ENCODE assay signal across 9 cellular contexts in genomic region chr6:49606696-49607390, GRCh38. TPM values are rescaled to one million over a fixed set of nuclear protein-coding genes. Genes with fewer than 3 reads are reported as not detected.
DNase-seq lines count a peak whose midpoint lies in the region; ATAC-seq and TF ChIP-seq lines count a peak whose summit lies in the region.
"Had no signal": no experiment of that assay in that cellular context is flagged by ENCODE, and none has a peak within 500 bp of the region (broad histone marks: within the 10 kb centered on the region; RNA-seq: fewer than 3 reads in every experiment).

No MANE protein-coding gene starts in this region.

- H3K4me3 Mint-ChIP-seq in nephron: no peak overlapping the region
- H3K4me3 Mint-ChIP-seq: activated T-cell treated with anti-CD3 and anti-CD28 coated beads, Interleukin-2, amount 50 U/mL, for 4 hours had no signal

- H3K9me3 Mint-ChIP-seq in nephron: peaks cover 2% of the 10 kb centered on the region
- H3K9me3 Mint-ChIP-seq: activated T-cell treated with anti-CD3 and anti-CD28 coated beads, Interleukin-2, amount 50 U/mL, for 4 hours had no signal

- ATAC-seq in GM18861 (IDR thresholded peaks at IDR 0.05; ENCODE audit: unreplicated experiment): peak; percentile 99
- peak; percentile 88 for ATAC-seq in HG02973 (IDR thresholded peaks at IDR 0.05; ENCODE audit: unreplicated experiment)
- ATAC-seq in esophagus mucosa: peak; percentile 86

- no peaks in the 10 kb centered on the region for H3K36me3 Mint-ChIP-seq in nephron (ENCODE audit: low read depth)

- no peaks in the 10 kb centered on the region for H3K4me1 Mint-ChIP-seq in nephron

- H3K27me3 Mint-ChIP-seq in nephron (ENCODE audit: low read depth): peaks cover 4% of the 10 kb centered on the region

- TF ChIP-seq CTCF in nephron (IDR thresholded peaks at IDR 0.05; ENCODE audit: unreplicated experiment in 3 of 3): peak; percentile 83 to 90 (median 86)

- DNase-seq in COLO829 (ENCODE audit: low spot score): peak; percentile 89
- peak; percentile 72 to 95 (median 86) for DNase-seq in NCI-H1417 (lab: John Stamatoyannopoulos, UW)
- peak; percentile 70 for DNase-seq in SKM-1 (lab: John Stamatoyannopoulos, UW; ENCODE audit: unreplicated experiment)
- DNase-seq in NK-92 treated with Interleukin-12 subunit alpha and Interleukin-12 subunit beta, amount 100 ng/mL, for 24 hours (lab: John Stamatoyannopoulos, UW): no peak
- DNase-seq: activated T-cell treated with anti-CD3 and anti-CD28 coated beads, Interleukin-2, amount 50 U/mL, for 4 hours had no signal

- no peak overlapping the region for H3K27ac Mint-ChIP-seq in nephron

RNA-seq across cellular contexts. Expression of gene RHAG, which starts 29.8 kb away (rescaled TPM):
- total RNA-seq in esophagus mucosa: not detected

RNA-seq across cellular contexts. Expression of gene C6orf141, which starts 56.4 kb away (rescaled TPM):
- 9.3 TPM for total RNA-seq in esophagus mucosa
